ENCODE assay signal across 16 cellular contexts in the genomic region with DNA sequence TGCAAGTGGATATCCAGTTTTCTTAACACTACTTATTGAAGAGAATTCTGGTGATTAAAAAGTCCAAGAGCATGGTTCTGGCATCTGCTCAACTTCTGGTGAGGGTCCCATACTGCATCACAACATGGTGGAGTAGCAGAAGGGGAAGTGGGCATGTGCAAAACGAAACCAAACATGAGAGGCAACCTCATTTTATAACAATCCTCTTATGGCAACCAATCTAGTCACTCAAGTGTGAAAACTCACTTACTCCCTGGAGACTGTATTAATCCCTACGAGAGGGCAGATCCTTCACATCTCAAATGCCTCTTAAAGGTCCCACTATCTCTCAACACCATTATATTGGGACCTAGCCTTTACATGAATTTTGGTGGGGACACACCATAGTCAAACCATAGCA. TPM values are rescaled to one million over a fixed set of nuclear protein-coding genes. Genes with fewer than 3 reads are reported as not detected.
DNase-seq lines count a peak whose midpoint lies in the region; ATAC-seq lines count a peak whose summit lies in the region.
"Had no signal": no experiment of that assay in that cellular context is flagged by ENCODE, and none has a peak within 500 bp of the region (broad histone marks: within the 10 kb centered on the region; RNA-seq: fewer than 3 reads in every experiment).

No MANE protein-coding gene starts in this region.

- ATAC-seq in memory B cell (ENCODE audit: low read depth), result peak; percentile 57
- no peak for ATAC-seq in GM18861 (IDR thresholded peaks at IDR 0.05; ENCODE audit: unreplicated experiment)
- no peak for ATAC-seq in HG02970 (IDR thresholded peaks at IDR 0.05; ENCODE audit: low FRiP score, unreplicated experiment)
- ATAC-seq: K562 had no signal

- no peaks in the 10 kb centered on the region for H3K9me2 ChIP-seq in Karpas-422 (replicated peaks; ENCODE audit: insufficient read depth, low read length)

- no peaks in the 10 kb centered on the region for H3K36me3 ChIP-seq in Karpas-422 (ENCODE audit: insufficient read depth, low read length)

- no peak overlapping the region for H3K27ac ChIP-seq in Karpas-422 (ENCODE audit: low read length)
- H3K27ac ChIP-seq: C4-2B had no signal

- no peak overlapping the region for H3K9ac ChIP-seq in Karpas-422 (ENCODE audit: low read length)

- peaks cover 4% of the 10 kb centered on the region for H3K27me3 Mint-ChIP-seq in memory B cell

- H3K9me3 ChIP-seq in Karpas-422 (ENCODE audit: low read length), result peaks cover 5% of the 10 kb centered on the region

- no peak overlapping the region for H3K4me3 ChIP-seq in Karpas-422 (ENCODE audit: low read length)
- H3K4me3 ChIP-seq: K562 had no signal

- H3K4me1 Mint-ChIP-seq in memory B cell, result peaks cover 3% of the 10 kb centered on the region

- peak; percentile 5 for DNase-seq in NCI-H2107 treated with DMSO at 0.1 percent for 48 hours (lab: John Stamatoyannopoulos, UW; ENCODE audit: unreplicated experiment)
- no peak for DNase-seq in NCI-H2107 (lab: John Stamatoyannopoulos, UW)
- DNase-seq in Karpas-422, result peak; percentile 63
- DNase-seq in NCI-H524 treated with DMSO at 0.1 percent for 48 hours (lab: John Stamatoyannopoulos, UW), result peak; percentile 90
- DNase-seq in memory B cell (ENCODE audit: low spot score in 2 of 2), result no peak
- DNase-seq in stimulated activated naive CD4-positive, alpha-beta T cell (lab: John Stamatoyannopoulos, UW), result no peak
- DNase-seq: DMS53, GOT3, NCI-H1048, NCI-H187, NCI-H2227 treated with DMSO at 0.1 percent for 48 hours, NCI-H526 had no signal

- peaks cover 8% of the 10 kb centered on the region for H3K4me1 ChIP-seq in Karpas-422 (ENCODE audit: low read length)

- no peak overlapping the region for H3K4me3 Mint-ChIP-seq in memory B cell

- no peaks in the 10 kb centered on the region for H3K79me2 ChIP-seq in Karpas-422 (ENCODE audit: low read length)

- H3K27me3 ChIP-seq in Karpas-422 (ENCODE audit: low read length), result no peaks in the 10 kb centered on the region

- H3K27ac Mint-ChIP-seq in memory B cell, result no peak overlapping the region

- H3K36me3 Mint-ChIP-seq in memory B cell, result peaks cover 5% of the 10 kb centered on the region

- H4K20me1 ChIP-seq in Karpas-422 (ENCODE audit: insufficient read depth, low read depth, low read length), result no peaks in the 10 kb centered on the region

- H3K4me2 ChIP-seq in Karpas-422 (ENCODE audit: low read depth, low read length, poor library complexity, severe bottlenecking), result peak overlapping the region; percentile 13

- H3K9me3 Mint-ChIP-seq in memory B cell, result peaks cover 8% of the 10 kb centered on the region

- no peak overlapping the region for H2AFZ ChIP-seq in Karpas-422 (ENCODE audit: low read length)

RNA-seq across cellular contexts. Expression of a gene that starts 55.4 kb away (rescaled TPM):
- not detected in 2 replicates for total RNA-seq in Karpas-422 (2014; rRNA removed; shearing (Covaris generic); ENCODE audit: low replicate concordance)

RNA-seq across cellular contexts. Expression of a gene that starts 57.7 kb away (rescaled TPM):
- 36.5 and 52.2 TPM in 2 replicates for total RNA-seq in Karpas-422 (2014; rRNA removed; shearing (Covaris generic); ENCODE audit: low replicate concordance)

Comparison
In these comparisons a context has a peak if more than half of its experiments do, and no peak if none do; other contexts are left out.
1. DNase-seq: peak in NCI-H2107 treated with DMSO at 0.1 percent for 48 hours (single experiment), Karpas-422 (single experiment) and NCI-H524 treated with DMSO at 0.1 percent for 48 hours (single experiment); none in NCI-H2107 (single experiment), memory B cell (0 of 2) and stimulated activated naive CD4-positive, alpha-beta T cell (0 of 6).